19 cellular contexts compared by ENCODE assay signal in genomic region chr6:51778666-51779065, GRCh38.
DNase-seq lines count a peak whose midpoint lies in the region; ATAC-seq and TF ChIP-seq lines count a peak whose summit lies in the region.
"Had no signal": no experiment of that assay in that cellular context is flagged by ENCODE, and none has a peak within 500 bp of the region (broad histone marks: within the 10 kb centered on the region; RNA-seq: fewer than 3 reads in every experiment).

No MANE protein-coding gene starts in this region.

- DNase-seq in DMS53 (lab: John Stamatoyannopoulos, UW) (peak; percentile 49), PC-3 (peak; percentile 65), epithelial cell of proximal tubule (ENCODE audit: low read depth) (peak; percentile 38), retinal pigment epithelial cell (ENCODE audit: low read depth) (peak; percentile 11), activated T-cell treated with anti-CD3 and anti-CD28 coated beads for 4 hours (no peak), NCI-H1694 (lab: John Stamatoyannopoulos, UW) (no peak)
- no peak for DNase-seq in activated naive CD4-positive, alpha-beta T cell treated with anti-CD3 and anti-CD28 coated beads, Interleukin-2, amount 50 U/mL, for 16 hours
- DNase-seq: Caco-2; CD4-positive, CD25-positive, alpha-beta regulatory T cell; CD8-positive, alpha-beta T cell; DMS153; DMS79 treated with DMSO at 0.1 percent for 48 hours; GF-D8; HFFc6 had no signal

- H3K27me3 ChIP-seq in PC-3 (ENCODE audit: low read length): no peaks in the 10 kb centered on the region
- H3K27me3 ChIP-seq: BLaER1 had no signal

- no peaks in the 10 kb centered on the region for H4K20me1 ChIP-seq in PC-3 (ENCODE audit: low read length)
- H4K20me1 ChIP-seq: BLaER1 had no signal

- POLR2A ChIA-PET in PC-3 (lab: Charles Lee; ENCODE audit: unreplicated experiment): interaction anchor here (0.6 kb wide), 1 partner anchor 175 kb away, joined by 3 read pairs; no protein-coding TSS in a partner anchor

- intact Hi-C loops in PC-3 (cut with micrococcal nuclease): no loop called here

- peaks cover 14% of the 10 kb centered on the region for H3K4me1 ChIP-seq in PC-3 (ENCODE audit: insufficient read depth, low read length)
- H3K4me1 ChIP-seq: BLaER1, Caco-2, HAP-1 had no signal

- H3F3A ChIP-seq in PC-3 (ENCODE audit: low read length, unreplicated experiment): no peaks in the 10 kb centered on the region

- TF ChIP-seq CTCF in PC-3 (conservative IDR thresholded peaks at IDR 0.05; ENCODE audit: low read depth, low read length): no peak
- TF ChIP-seq CTCF in epithelial cell of proximal tubule (conservative IDR thresholded peaks at IDR 0.05; ENCODE audit: low read depth, low read length): no peak
- no peak for TF ChIP-seq CTCF in retinal pigment epithelial cell (conservative IDR thresholded peaks at IDR 0.05; ENCODE audit: low read depth, low read length)

- H2AFZ ChIP-seq in PC-3 (ENCODE audit: low read length): 0 out of 2 replicates have a peak overlapping the region, but pooled peaks have one; percentile 43
- H2AFZ ChIP-seq: GM23338 had no signal

- peak; percentile 90 for ATAC-seq in PC-3
- ATAC-seq: CD8-positive, alpha-beta T cell; GM23338 had no signal

- 0 out of 2 replicates have a peak overlapping the region, but pooled peaks have one; percentile 24 for H3K4me2 ChIP-seq in PC-3 (ENCODE audit: low read length)
- H3K4me2 ChIP-seq: BLaER1, GM23338 had no signal

- no peaks in the 10 kb centered on the region for H3K36me3 ChIP-seq in PC-3 (ENCODE audit: low read depth, low read length)
- H3K36me3 ChIP-seq: BLaER1, HAP-1 had no signal

- BruUV-seq in PC-3 (replicated peaks; lab: Mats Ljungman, UMichigan): no TSS peak

- no peaks in the 10 kb centered on the region for H3K9me2 ChIP-seq in PC-3 (replicated peaks; ENCODE audit: low read length)

- CTCF ChIA-PET in PC-3 (lab: Charles Lee): no interaction called here

- no peaks in the 10 kb centered on the region for H3K79me2 ChIP-seq in PC-3 (ENCODE audit: low read length)

- H3K4me3 ChIP-seq in PC-3 (ENCODE audit: low read length): no peak overlapping the region
- H3K4me3 ChIP-seq in epithelial cell of proximal tubule (ENCODE audit: low read depth, low read length): no peak overlapping the region
- no peak overlapping the region for H3K4me3 ChIP-seq in retinal pigment epithelial cell (ENCODE audit: low read length)
- H3K4me3 ChIP-seq: BLaER1, GM23338, HAP-1 had no signal

- peak overlapping the region; percentile 46 for H3K27ac ChIP-seq in PC-3 (ENCODE audit: low read length)
- H3K27ac ChIP-seq: 22Rv1, BLaER1, C4-2B had no signal

- no peaks in the 10 kb centered on the region for H3K9me3 ChIP-seq in PC-3 (ENCODE audit: low read length)
- H3K9me3 ChIP-seq: BLaER1, Caco-2, HAP-1 had no signal

- H3K9ac ChIP-seq in PC-3 (ENCODE audit: low read length): no peak overlapping the region
- H3K9ac ChIP-seq: BLaER1 had no signal

Comparison
In these comparisons a context has a peak if more than half of its experiments do, and no peak if none do; other contexts are left out.
1. DNase-seq: peak in DMS53 (single experiment), PC-3 (single experiment), epithelial cell of proximal tubule (single experiment) and retinal pigment epithelial cell (single experiment); none in activated T-cell treated with anti-CD3 and anti-CD28 coated beads for 4 hours (single experiment), activated naive CD4-positive, alpha-beta T cell treated with anti-CD3 and anti-CD28 coated beads, Interleukin-2, amount 50 U/mL, for 16 hours (single experiment) and NCI-H1694 (single experiment).